8 cellular contexts compared by ENCODE assay signal in genomic region chr6:142945446-142946180, GRCh38. TPM values are rescaled to one million over a fixed set of nuclear protein-coding genes. Genes with fewer than 3 reads are reported as not detected.
DNase-seq lines count a peak whose midpoint lies in the region; ATAC-seq, FAIRE-seq and TF ChIP-seq lines count a peak whose summit lies in the region.

No MANE protein-coding gene starts in this region.

- peak overlapping the region; percentile 93 for H3K27ac ChIP-seq in SJSA1
- peak overlapping the region; percentile 90 to 100 (median 99) for H3K27ac ChIP-seq in heart right ventricle
- peak overlapping the region; percentile 99 to 100 for H3K27ac ChIP-seq in prostate gland
- peak overlapping the region; percentile 95 to 100 for H3K27ac ChIP-seq in uterus

- no peak for FAIRE-seq in HTR-8/SVneo (lab: Jason Lieb, UNC)

- H3K9me3 Mint-ChIP-seq in activated naive CD8-positive, alpha-beta T cell treated with anti-CD3 and anti-CD28 coated beads, Interleukin-2, amount 10 ng/mL, durations not matched to agents 7 days and 5 days, result no peaks in the 10 kb centered on the region

- TF ChIP-seq CTCF in heart right ventricle (IDR thresholded peaks at IDR 0.05) (no peak), prostate gland (IDR thresholded peaks at IDR 0.05) (no peak), uterus (IDR thresholded peaks at IDR 0.05) (no peak)

- WGBS in heart right ventricle, 2 donors, result 0 to 1% methylated on average over 67 to 73 of the region's 75 CpGs
- WGBS in prostate gland, result under 1% methylated on average over 35 of the region's 75 CpGs

- peaks cover 3% of the 10 kb centered on the region for H3K36me3 Mint-ChIP-seq in activated naive CD8-positive, alpha-beta T cell treated with anti-CD3 and anti-CD28 coated beads, Interleukin-2, amount 10 ng/mL, durations not matched to agents 7 days and 5 days

- H3K36me3 ChIP-seq in SJSA1, result peaks cover 15% of the 10 kb centered on the region
- no peaks in the 10 kb centered on the region for H3K36me3 ChIP-seq in heart right ventricle
- H3K36me3 ChIP-seq in prostate gland, result no peaks in the 10 kb centered on the region
- H3K36me3 ChIP-seq in uterus, result no peaks in the 10 kb centered on the region

- intact Hi-C loops in heart right ventricle (cut with DNase I), result loop anchor here in 9 of 10 donors (2.0 to 10.0 kb wide), 18 partner anchors 19 to 479 kb away; partner anchors contain the start of gene AIG1 (in 2 of the 9)
- intact Hi-C loops in prostate gland (cut with DNase I), result loop anchor here (2.0 to 5.0 kb wide), 3 partner anchors 117 to 249 kb away; partner anchors contain the start of gene AIG1
- intact Hi-C loops in uterus (cut with DNase I; ENCODE audit: low total_unique reads), result no loop called here

- H3K27me3 ChIP-seq in SJSA1 (replicated peaks) (no peaks in the 10 kb centered on the region), heart right ventricle (no peaks in the 10 kb centered on the region), prostate gland (replicated peaks; ENCODE audit: insufficient read depth) (no peaks in the 10 kb centered on the region), uterus (no peaks in the 10 kb centered on the region)

- H3K27ac Mint-ChIP-seq in activated naive CD8-positive, alpha-beta T cell treated with anti-CD3 and anti-CD28 coated beads, Interleukin-2, amount 10 ng/mL, durations not matched to agents 7 days and 5 days, result peak overlapping the region; percentile 96

- ATAC-seq in GM18498 (IDR thresholded peaks at IDR 0.05; ENCODE audit: unreplicated experiment), result peak; percentile 14
- peak; percentile 12 for ATAC-seq in HG02943 (IDR thresholded peaks at IDR 0.05; ENCODE audit: low read depth, unreplicated experiment)
- peak; percentile 10 for ATAC-seq in activated naive CD8-positive, alpha-beta T cell treated with anti-CD3 and anti-CD28 coated beads, Interleukin-2, amount 10 ng/mL, durations not matched to agents 7 days and 5 days (ENCODE audit: low read depth)
- ATAC-seq in heart right ventricle, result peak in 5 of 8 donors; percentile 0 to 26 (median 13)

- peaks cover 40% of the 10 kb centered on the region for H3K4me1 Mint-ChIP-seq in activated naive CD8-positive, alpha-beta T cell treated with anti-CD3 and anti-CD28 coated beads, Interleukin-2, amount 10 ng/mL, durations not matched to agents 7 days and 5 days

- no peaks in the 10 kb centered on the region for H3K27me3 Mint-ChIP-seq in activated naive CD8-positive, alpha-beta T cell treated with anti-CD3 and anti-CD28 coated beads, Interleukin-2, amount 10 ng/mL, durations not matched to agents 7 days and 5 days

- H3K4me1 ChIP-seq in SJSA1 (replicated peaks) (peaks cover 20% of the 10 kb centered on the region), heart right ventricle (peaks cover 0 to 44% (median 26%) of the 10 kb centered on the region in 9 donors), prostate gland (replicated peaks) (peaks cover 4% of the 10 kb centered on the region), uterus (no peaks in the 10 kb centered on the region)

- TF ChIP-seq POLR2A in prostate gland (IDR thresholded peaks at IDR 0.05) (no peak), uterus (IDR thresholded peaks at IDR 0.05) (no peak)

- POLR2A ChIA-PET in activated naive CD8-positive, alpha-beta T cell treated with anti-CD3 and anti-CD28 coated beads, Interleukin-2, amount 10 ng/mL, durations not matched to agents 7 days and 5 days (lab: Charles Lee), result interaction anchor here (0.6 to 2.8 kb wide), 22 partner anchors 8 to 505 kb away, joined by 3 to 45 read pairs (median 4); partner anchors contain the start of genes ADAT2 and PEX3

- H3K4me3 ChIP-seq in SJSA1, result peak overlapping the region; percentile 95
- peak overlapping the region; percentile 59 to 94 (median 90) for H3K4me3 ChIP-seq in heart right ventricle
- H3K4me3 ChIP-seq in prostate gland, result peak overlapping the region; percentile 87 to 94
- peak overlapping the region; percentile 95 to 98 for H3K4me3 ChIP-seq in uterus

- H3K4me3 Mint-ChIP-seq in activated naive CD8-positive, alpha-beta T cell treated with anti-CD3 and anti-CD28 coated beads, Interleukin-2, amount 10 ng/mL, durations not matched to agents 7 days and 5 days, result peak overlapping the region; percentile 94

- H3K9me3 ChIP-seq in SJSA1 (replicated peaks), result 0 out of 2 replicates have a peak, but pooled peaks cover 3% of the 10 kb centered on the region
- H3K9me3 ChIP-seq in heart right ventricle, result no peaks in the 10 kb centered on the region
- no peaks in the 10 kb centered on the region for H3K9me3 ChIP-seq in prostate gland
- no peaks in the 10 kb centered on the region for H3K9me3 ChIP-seq in uterus

- DNase-seq in SJSA1 (ENCODE audit: low read depth in 1 of 2, low spot score in 2 of 2) (peak; percentile 68 to 91), heart right ventricle (peak in 1 of 2 donors; percentile 64), prostate gland (ENCODE audit: low spot score) (peak; percentile 20), uterus (peak in 1 of 2 donors; percentile 66), HTR-8/SVneo (ENCODE audit: insufficient read length, low spot score) (no peak)
- peak; percentile 81 for DNase-seq in activated naive CD8-positive, alpha-beta T cell treated with anti-CD3 and anti-CD28 coated beads, Interleukin-2, amount 10 ng/mL, durations not matched to agents 7 days and 5 days

RNA-seq across cellular contexts. Expression of gene HIVEP2, which starts 0.6 kb away (rescaled TPM):
- 3.2 and 8.3 TPM in 2 replicates for total RNA-seq in SJSA1 (2014; rRNA removed; shearing (Covaris generic))
- 10 to 100 TPM; 45.8 to 49.7 TPM for total RNA-seq in activated naive CD8-positive, alpha-beta T cell treated with anti-CD3 and anti-CD28 coated beads, Interleukin-2, amount 10 ng/mL, durations not matched to agents 7 days and 5 days
- total RNA-seq in heart right ventricle (10 to 100 TPM; 10.3 to 31.6 (median 21.7) TPM), prostate gland (10 to 100 TPM; 15.8 to 19.3 TPM), uterus (10 to 100 TPM; 11.0 to 24.7 (median 19.8) TPM)
- 1 to 10 TPM; 2.1 to 2.9 TPM for polyA plus RNA-seq in heart right ventricle
